In genomic region chr13:51523082-51523518, GRCh38 we compare ENCODE assay signal across 9 cellular contexts.
DNase-seq lines count a peak whose midpoint lies in the region; ATAC-seq, FAIRE-seq and TF ChIP-seq lines count a peak whose summit lies in the region.
"Had no signal": no experiment of that assay in that cellular context is flagged by ENCODE, and none has a peak within 500 bp of the region (broad histone marks: within the 10 kb centered on the region; RNA-seq: fewer than 3 reads in every experiment).

No MANE protein-coding gene starts in this region.

- no peak overlapping the region for H3K4me3 Mint-ChIP-seq in Caco-2 (ENCODE audit: unreplicated experiment)

- no peaks in the 10 kb centered on the region for H3K36me3 ChIP-seq in SK-N-MC (ENCODE audit: insufficient read depth, low read length)
- no peaks in the 10 kb centered on the region for H3K36me3 ChIP-seq in Caco-2 (ENCODE audit: control insufficient read depth, insufficient read depth, low read length)
- H3K36me3 ChIP-seq: ovary had no signal

- BruUV-seq in Caco-2 (replicated peaks; lab: Mats Ljungman, UMichigan) = no TSS peak

- no peak overlapping the region for H3K27ac Mint-ChIP-seq in Caco-2 (ENCODE audit: unreplicated experiment)

- no peaks in the 10 kb centered on the region for H3K27me3 ChIP-seq in Caco-2 (replicated peaks; ENCODE audit: control insufficient read depth, insufficient read depth, low read length)
- H3K27me3 ChIP-seq: ovary had no signal

- H3K9me3 Mint-ChIP-seq in Caco-2 (ENCODE audit: unreplicated experiment) = no peaks in the 10 kb centered on the region

- CTCF ChIA-PET in Caco-2 (lab: Charles Lee) = no interaction called here

- H3K9me3 ChIP-seq in SK-N-MC (ENCODE audit: low read depth, low read length) (no peaks in the 10 kb centered on the region), Caco-2 (no peaks in the 10 kb centered on the region)
- H3K9me3 ChIP-seq: ovary had no signal

- no peaks in the 10 kb centered on the region for H3K27me3 Mint-ChIP-seq in Caco-2 (ENCODE audit: insufficient read depth, unreplicated experiment)

- H3K4me3 ChIP-seq in SK-N-MC (no peak overlapping the region), Caco-2 (ENCODE audit: low read depth, low read length) (no peak overlapping the region)
- H3K4me3 ChIP-seq: ovary had no signal

- H3K27ac ChIP-seq in SK-N-MC = no peak overlapping the region
- H3K27ac ChIP-seq: ovary had no signal

- ATAC-seq in HG03439 (IDR thresholded peaks at IDR 0.05; ENCODE audit: unreplicated experiment) = no peak

- intact Hi-C loops in Caco-2 (cut with micrococcal nuclease; ENCODE audit: unreplicated experiment) = loop anchor here (5.0 kb wide), 1 partner anchor 59 kb away; the partner anchor contains the start of gene WDFY2

- peak overlapping the region; percentile 7 for H3K9ac ChIP-seq in SK-N-MC (ENCODE audit: insufficient read length)

- no peaks in the 10 kb centered on the region for H3K36me3 Mint-ChIP-seq in Caco-2 (ENCODE audit: insufficient read depth, unreplicated experiment)

- TF ChIP-seq CTCF in Caco-2 (IDR thresholded peaks at IDR 0.05; ENCODE audit: insufficient read depth in 1 of 2, low read depth in 1 of 2, low read length in 1 of 2, severe bottlenecking in 1 of 2, unreplicated experiment in 1 of 2) = no peak
- TF ChIP-seq CTCF in D721Med (IDR thresholded peaks at IDR 0.05; ENCODE audit: insufficient read depth, missing control alignments) = no peak

- peaks cover 13% of the 10 kb centered on the region for H3K4me1 ChIP-seq in Caco-2

- no peaks in the 10 kb centered on the region for H3K4me1 Mint-ChIP-seq in Caco-2 (ENCODE audit: low read depth, unreplicated experiment)

- DNase-seq in GM03348 (ENCODE audit: low spot score) (peak; percentile 62), SK-N-MC (ENCODE audit: low read depth, low spot score) (no peak), pons (ENCODE audit: low spot score) (peak; percentile 21), NCI-H748 (lab: John Stamatoyannopoulos, UW; ENCODE audit: unreplicated experiment) (no peak), Caco-2 (no peak), D721Med (ENCODE audit: insufficient read length, low spot score) (no peak)
- peak; percentile 14 for DNase-seq in central memory CD4-positive, alpha-beta T cell
- DNase-seq: ovary had no signal

- POLR2A ChIA-PET in Caco-2 (lab: Charles Lee) = no interaction called here

- no peak for FAIRE-seq in D721Med (lab: Jason Lieb, UNC)

Comparison
In these comparisons a context has a peak if more than half of its experiments do, and no peak if none do; other contexts are left out.
1. DNase-seq: peak in GM03348 (single experiment), central memory CD4-positive, alpha-beta T cell (single experiment) and pons (single experiment); none in SK-N-MC (single experiment), NCI-H748 (single experiment), Caco-2 (0 of 2) and D721Med (single experiment).